In the genomic region with DNA sequence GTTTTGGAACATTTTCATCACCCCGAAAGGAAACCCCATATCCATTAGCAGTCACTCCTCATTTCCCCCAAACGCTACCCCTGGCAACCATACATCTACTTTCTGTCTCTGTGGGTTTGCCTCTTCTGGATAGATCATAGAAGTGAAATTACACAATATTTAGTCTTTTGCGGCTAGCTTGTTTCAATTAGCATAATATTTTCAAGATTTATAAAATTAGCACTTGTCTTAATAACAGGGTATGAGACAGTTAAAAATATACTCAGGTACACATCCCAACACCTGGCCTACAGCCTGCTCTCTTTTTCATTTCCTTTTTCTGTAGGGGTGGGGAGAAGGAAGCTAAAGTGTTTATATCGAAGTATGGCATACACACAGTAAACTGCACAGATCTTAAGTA, we compare ENCODE assay signal across 27 cellular contexts.
DNase-seq lines count a peak whose midpoint lies in the region; ATAC-seq and TF ChIP-seq lines count a peak whose summit lies in the region.
"Had no signal": no experiment of that assay in that cellular context is flagged by ENCODE, and none has a peak within 500 bp of the region (broad histone marks: within the 10 kb centered on the region; RNA-seq: fewer than 3 reads in every experiment).

No MANE protein-coding gene starts in this region.

- TF ChIP-seq CTCF in MM.1S (IDR thresholded peaks at IDR 0.05; ENCODE audit: low read length), result no peak
- TF ChIP-seq CTCF in foreskin fibroblast (IDR thresholded peaks at IDR 0.05; ENCODE audit: low read depth, low read length), result no peak

- peak overlapping the region; percentile 54 for H3K4me2 ChIP-seq in MM.1S (ENCODE audit: low read depth, low read length)

- no peaks in the 10 kb centered on the region for H3K27me3 ChIP-seq in MM.1S (replicated peaks; ENCODE audit: insufficient read depth, low read length)
- H3K27me3 ChIP-seq: upper lobe of left lung had no signal

- H3K36me3 ChIP-seq in MM.1S (replicated peaks; ENCODE audit: insufficient read depth, low read length), result no peaks in the 10 kb centered on the region
- H3K36me3 ChIP-seq: upper lobe of left lung had no signal

- H3F3A ChIP-seq in MM.1S (ENCODE audit: insufficient read depth, low read length), result peaks cover 21% of the 10 kb centered on the region

- peak in 2 of 3 experiments; percentile 21 to 69 for DNase-seq in NCI-H1417 (lab: John Stamatoyannopoulos, UW)
- DNase-seq in NCI-H1417 treated with DMSO at 0.1 percent for 48 hours (lab: John Stamatoyannopoulos, UW), result no peak
- peak; percentile 78 for DNase-seq in MM.1S
- DNase-seq in T1000 (lab: John Stamatoyannopoulos, UW), result no peak
- no peak for DNase-seq in SHP77 treated with DMSO at 0.1 percent for 48 hours (lab: John Stamatoyannopoulos, UW)
- DNase-seq in foreskin fibroblast, result no peak
- DNase-seq: activated CD8-positive, alpha-beta memory T cell treated with anti-CD3 and anti-CD28 coated beads, Interleukin-2, amount 50 U/mL, for 48 hours; activated CD8-positive, alpha-beta T cell treated with anti-CD3 and anti-CD28 coated beads for 36 hours; activated naive CD4-positive, alpha-beta T cell treated with anti-CD3 and anti-CD28 coated beads for 36 hours; C1 segment of cervical spinal cord; Caco-2; central memory CD4-positive, alpha-beta T cell; cortex of kidney; DMS79; erythroblast; IMR-90; NCI-H2107; NCI-H446 treated with DMSO at 0.1 percent for 48 hours; NCI-H82; substantia nigra; upper lobe of left lung had no signal

- H3K4me3 ChIP-seq in MM.1S (ENCODE audit: low read length) (no peak overlapping the region), foreskin fibroblast (ENCODE audit: low read depth in 1 of 2, low read length in 2 of 2) (no peak overlapping the region)
- H3K4me3 ChIP-seq: upper lobe of left lung had no signal

- no peaks in the 10 kb centered on the region for H3K9me2 ChIP-seq in MM.1S (replicated peaks; ENCODE audit: insufficient read depth, low read length)

- H3K9me3 ChIP-seq in MM.1S (replicated peaks; ENCODE audit: insufficient read depth, low read length), result no peaks in the 10 kb centered on the region

- no peak overlapping the region for H3K9ac ChIP-seq in MM.1S (ENCODE audit: low read length)

- H2AFZ ChIP-seq in MM.1S (ENCODE audit: low read length), result no peak overlapping the region

- no peaks in the 10 kb centered on the region for H3K79me2 ChIP-seq in MM.1S (ENCODE audit: low read length)

- H3K27ac ChIP-seq in MM.1S (ENCODE audit: low read length), result peak overlapping the region; percentile 70
- H3K27ac ChIP-seq: 22Rv1, upper lobe of left lung had no signal

- ATAC-seq in GM21723 (IDR thresholded peaks at IDR 0.05; ENCODE audit: unreplicated experiment) (peak; percentile 80), GM19324 (IDR thresholded peaks at IDR 0.05; ENCODE audit: low FRiP score, unreplicated experiment) (no peak)
- ATAC-seq: activated CD8-positive, alpha-beta T cell treated with anti-CD3 and anti-CD28 coated beads for 36 hours; left lobe of liver; Right ventricle myocardium inferior; stimulated activated memory B cell treated with anti-CD40 and anti-IgM and Interleukin-4, amounts not matched to agents 10 μg/mL and 1 μg/mL and 100 μg/mL, for 72 hours had no signal

- peaks cover 75% of the 10 kb centered on the region for H3K4me1 ChIP-seq in MM.1S (ENCODE audit: low read length)
- H3K4me1 ChIP-seq: upper lobe of left lung had no signal

- H4K20me1 ChIP-seq in MM.1S (ENCODE audit: insufficient read depth, low read length), result no peaks in the 10 kb centered on the region

Comparison
In these comparisons a context has a peak if more than half of its experiments do, and no peak if none do; other contexts are left out.
1. DNase-seq: peak in NCI-H1417 (2 of 3) and MM.1S (single experiment); none in NCI-H1417 treated with DMSO at 0.1 percent for 48 hours (single experiment), T1000 (single experiment), SHP77 treated with DMSO at 0.1 percent for 48 hours (single experiment) and foreskin fibroblast (0 of 2).